Comparison of ENCODE assay signal across 1 cellular context in genomic region chr12:116027551-116027821, GRCh38.
TF ChIP-seq lines count a peak whose summit lies in the region.

No MANE protein-coding gene starts in this region.

TF ChIP-seq in WTC11, 78 proteins besides CTCF, POLR2A, EP300 and RAD21 (continued from another document):
- TF ChIP-seq ZNF425 (CRISPR knock-in tag; conservative IDR thresholded peaks at IDR 0.05), result no peak
- no peak for TF ChIP-seq FOXP4 (CRISPR knock-in tag; IDR thresholded peaks at IDR 0.05)
- no peak for TF ChIP-seq CREB1 (CRISPR knock-in tag; IDR thresholded peaks at IDR 0.05)
- TF ChIP-seq FOXJ3 (CRISPR knock-in tag; IDR thresholded peaks at IDR 0.05; ENCODE audit: borderline replicate concordance), result no peak
- TF ChIP-seq ETV6 (CRISPR knock-in tag; IDR thresholded peaks at IDR 0.05), result no peak
